In the genomic region with DNA sequence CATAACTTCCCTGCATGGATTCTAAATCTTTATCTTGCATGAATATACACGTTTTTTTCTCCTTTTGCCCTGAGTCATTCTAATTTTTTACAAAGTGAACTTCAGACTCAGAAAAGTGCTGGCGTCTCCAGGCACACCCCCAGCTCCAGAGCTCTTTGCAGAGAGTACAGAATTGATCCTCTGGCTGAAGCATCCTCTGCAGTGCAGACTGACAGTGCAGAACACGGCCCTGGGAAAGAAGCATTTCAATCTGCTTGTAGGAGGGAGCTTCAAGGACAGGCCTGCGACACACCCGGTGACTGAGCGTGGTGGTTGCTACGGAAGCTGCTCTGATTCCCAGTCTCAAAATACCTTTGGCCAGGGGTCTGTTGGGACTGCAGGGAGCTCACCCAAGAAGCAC, we compare ENCODE assay signal across 1 cellular context.
TF ChIP-seq lines count a peak whose summit lies in the region.

No MANE protein-coding gene starts in this region.

TF ChIP-seq in GM23338, 12 proteins besides CTCF, POLR2A, EP300 and RAD21 (continued from another document):
- TF ChIP-seq, protein P1, sequence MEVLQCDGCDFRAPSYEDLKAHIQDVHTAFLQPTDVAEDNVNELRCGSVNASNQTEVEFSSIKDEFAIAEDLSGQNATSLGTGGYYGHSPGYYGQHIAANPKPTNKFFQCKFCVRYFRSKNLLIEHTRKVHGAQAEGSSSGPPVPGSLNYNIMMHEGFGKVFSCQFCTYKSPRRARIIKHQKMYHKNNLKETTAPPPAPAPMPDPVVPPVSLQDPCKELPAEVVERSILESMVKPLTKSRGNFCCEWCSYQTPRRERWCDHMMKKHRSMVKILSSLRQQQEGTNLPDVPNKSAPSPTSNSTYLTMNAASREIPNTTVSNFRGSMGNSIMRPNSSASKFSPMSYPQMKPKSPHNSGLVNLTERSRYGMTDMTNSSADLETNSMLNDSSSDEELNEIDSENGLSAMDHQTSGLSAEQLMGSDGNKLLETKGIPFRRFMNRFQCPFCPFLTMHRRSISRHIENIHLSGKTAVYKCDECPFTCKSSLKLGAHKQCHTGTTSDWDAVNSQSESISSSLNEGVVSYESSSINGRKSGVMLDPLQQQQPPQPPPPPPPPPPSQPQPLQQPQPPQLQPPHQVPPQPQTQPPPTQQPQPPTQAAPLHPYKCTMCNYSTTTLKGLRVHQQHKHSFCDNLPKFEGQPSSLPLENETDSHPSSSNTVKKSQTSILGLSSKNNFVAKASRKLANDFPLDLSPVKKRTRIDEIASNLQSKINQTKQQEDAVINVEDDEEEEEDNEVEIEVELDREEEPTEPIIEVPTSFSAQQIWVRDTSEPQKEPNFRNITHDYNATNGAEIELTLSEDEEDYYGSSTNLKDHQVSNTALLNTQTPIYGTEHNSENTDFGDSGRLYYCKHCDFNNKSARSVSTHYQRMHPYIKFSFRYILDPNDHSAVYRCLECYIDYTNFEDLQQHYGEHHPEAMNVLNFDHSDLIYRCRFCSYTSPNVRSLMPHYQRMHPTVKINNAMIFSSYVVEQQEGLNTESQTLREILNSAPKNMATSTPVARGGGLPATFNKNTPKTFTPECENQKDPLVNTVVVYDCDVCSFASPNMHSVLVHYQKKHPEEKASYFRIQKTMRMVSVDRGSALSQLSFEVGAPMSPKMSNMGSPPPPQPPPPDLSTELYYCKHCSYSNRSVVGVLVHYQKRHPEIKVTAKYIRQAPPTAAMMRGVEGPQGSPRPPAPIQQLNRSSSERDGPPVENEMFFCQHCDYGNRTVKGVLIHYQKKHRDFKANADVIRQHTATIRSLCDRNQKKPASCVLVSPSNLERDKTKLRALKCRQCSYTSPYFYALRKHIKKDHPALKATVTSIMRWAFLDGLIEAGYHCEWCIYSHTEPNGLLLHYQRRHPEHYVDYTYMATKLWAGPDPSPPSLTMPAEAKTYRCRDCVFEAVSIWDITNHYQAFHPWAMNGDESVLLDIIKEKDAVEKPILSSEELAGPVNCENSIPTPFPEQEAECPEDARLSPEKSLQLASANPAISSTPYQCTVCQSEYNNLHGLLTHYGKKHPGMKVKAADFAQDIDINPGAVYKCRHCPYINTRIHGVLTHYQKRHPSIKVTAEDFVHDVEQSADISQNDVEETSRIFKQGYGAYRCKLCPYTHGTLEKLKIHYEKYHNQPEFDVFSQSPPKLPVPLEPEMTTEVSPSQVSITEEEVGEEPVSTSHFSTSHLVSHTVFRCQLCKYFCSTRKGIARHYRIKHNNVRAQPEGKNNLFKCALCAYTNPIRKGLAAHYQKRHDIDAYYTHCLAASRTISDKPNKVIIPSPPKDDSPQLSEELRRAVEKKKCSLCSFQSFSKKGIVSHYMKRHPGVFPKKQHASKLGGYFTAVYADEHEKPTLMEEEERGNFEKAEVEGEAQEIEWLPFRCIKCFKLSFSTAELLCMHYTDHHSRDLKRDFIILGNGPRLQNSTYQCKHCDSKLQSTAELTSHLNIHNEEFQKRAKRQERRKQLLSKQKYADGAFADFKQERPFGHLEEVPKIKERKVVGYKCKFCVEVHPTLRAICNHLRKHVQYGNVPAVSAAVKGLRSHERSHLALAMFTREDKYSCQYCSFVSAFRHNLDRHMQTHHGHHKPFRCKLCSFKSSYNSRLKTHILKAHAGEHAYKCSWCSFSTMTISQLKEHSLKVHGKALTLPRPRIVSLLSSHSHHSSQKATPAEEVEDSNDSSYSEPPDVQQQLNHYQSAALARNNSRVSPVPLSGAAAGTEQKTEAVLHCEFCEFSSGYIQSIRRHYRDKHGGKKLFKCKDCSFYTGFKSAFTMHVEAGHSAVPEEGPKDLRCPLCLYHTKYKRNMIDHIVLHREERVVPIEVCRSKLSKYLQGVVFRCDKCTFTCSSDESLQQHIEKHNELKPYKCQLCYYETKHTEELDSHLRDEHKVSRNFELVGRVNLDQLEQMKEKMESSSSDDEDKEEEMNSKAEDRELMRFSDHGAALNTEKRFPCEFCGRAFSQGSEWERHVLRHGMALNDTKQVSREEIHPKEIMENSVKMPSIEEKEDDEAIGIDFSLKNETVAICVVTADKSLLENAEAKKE (CRISPR knock-in tag; IDR thresholded peaks at IDR 0.05) = no peak
- TF ChIP-seq ZNF114 (CRISPR knock-in tag; IDR thresholded peaks at IDR 0.05) = no peak
- TF ChIP-seq STAT1 (IDR thresholded peaks at IDR 0.05; ENCODE audit: unreplicated experiment) = no peak
- no peak for TF ChIP-seq ZNF331 (CRISPR knock-in tag; IDR thresholded peaks at IDR 0.05; ENCODE audit: low read depth)
- no peak for TF ChIP-seq EZH2 (IDR thresholded peaks at IDR 0.05; ENCODE audit: low read depth, unreplicated experiment)
- TF ChIP-seq, protein P2, sequence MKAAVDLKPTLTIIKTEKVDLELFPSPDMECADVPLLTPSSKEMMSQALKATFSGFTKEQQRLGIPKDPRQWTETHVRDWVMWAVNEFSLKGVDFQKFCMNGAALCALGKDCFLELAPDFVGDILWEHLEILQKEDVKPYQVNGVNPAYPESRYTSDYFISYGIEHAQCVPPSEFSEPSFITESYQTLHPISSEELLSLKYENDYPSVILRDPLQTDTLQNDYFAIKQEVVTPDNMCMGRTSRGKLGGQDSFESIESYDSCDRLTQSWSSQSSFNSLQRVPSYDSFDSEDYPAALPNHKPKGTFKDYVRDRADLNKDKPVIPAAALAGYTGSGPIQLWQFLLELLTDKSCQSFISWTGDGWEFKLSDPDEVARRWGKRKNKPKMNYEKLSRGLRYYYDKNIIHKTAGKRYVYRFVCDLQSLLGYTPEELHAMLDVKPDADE (IDR thresholded peaks at IDR 0.05) = no peak
- no peak for TF ChIP-seq POLR2AphosphoS5 (IDR thresholded peaks at IDR 0.05; ENCODE audit: low read depth)
- TF ChIP-seq, protein P3, sequence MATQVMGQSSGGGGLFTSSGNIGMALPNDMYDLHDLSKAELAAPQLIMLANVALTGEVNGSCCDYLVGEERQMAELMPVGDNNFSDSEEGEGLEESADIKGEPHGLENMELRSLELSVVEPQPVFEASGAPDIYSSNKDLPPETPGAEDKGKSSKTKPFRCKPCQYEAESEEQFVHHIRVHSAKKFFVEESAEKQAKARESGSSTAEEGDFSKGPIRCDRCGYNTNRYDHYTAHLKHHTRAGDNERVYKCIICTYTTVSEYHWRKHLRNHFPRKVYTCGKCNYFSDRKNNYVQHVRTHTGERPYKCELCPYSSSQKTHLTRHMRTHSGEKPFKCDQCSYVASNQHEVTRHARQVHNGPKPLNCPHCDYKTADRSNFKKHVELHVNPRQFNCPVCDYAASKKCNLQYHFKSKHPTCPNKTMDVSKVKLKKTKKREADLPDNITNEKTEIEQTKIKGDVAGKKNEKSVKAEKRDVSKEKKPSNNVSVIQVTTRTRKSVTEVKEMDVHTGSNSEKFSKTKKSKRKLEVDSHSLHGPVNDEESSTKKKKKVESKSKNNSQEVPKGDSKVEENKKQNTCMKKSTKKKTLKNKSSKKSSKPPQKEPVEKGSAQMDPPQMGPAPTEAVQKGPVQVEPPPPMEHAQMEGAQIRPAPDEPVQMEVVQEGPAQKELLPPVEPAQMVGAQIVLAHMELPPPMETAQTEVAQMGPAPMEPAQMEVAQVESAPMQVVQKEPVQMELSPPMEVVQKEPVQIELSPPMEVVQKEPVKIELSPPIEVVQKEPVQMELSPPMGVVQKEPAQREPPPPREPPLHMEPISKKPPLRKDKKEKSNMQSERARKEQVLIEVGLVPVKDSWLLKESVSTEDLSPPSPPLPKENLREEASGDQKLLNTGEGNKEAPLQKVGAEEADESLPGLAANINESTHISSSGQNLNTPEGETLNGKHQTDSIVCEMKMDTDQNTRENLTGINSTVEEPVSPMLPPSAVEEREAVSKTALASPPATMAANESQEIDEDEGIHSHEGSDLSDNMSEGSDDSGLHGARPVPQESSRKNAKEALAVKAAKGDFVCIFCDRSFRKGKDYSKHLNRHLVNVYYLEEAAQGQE (IDR thresholded peaks at IDR 0.05; ENCODE audit: unreplicated experiment) = no peak
- TF ChIP-seq JUNB (IDR thresholded peaks at IDR 0.05; ENCODE audit: unreplicated experiment) = no peak
